Comparison of ENCODE assay signal across 1 cellular context in the genomic region with DNA sequence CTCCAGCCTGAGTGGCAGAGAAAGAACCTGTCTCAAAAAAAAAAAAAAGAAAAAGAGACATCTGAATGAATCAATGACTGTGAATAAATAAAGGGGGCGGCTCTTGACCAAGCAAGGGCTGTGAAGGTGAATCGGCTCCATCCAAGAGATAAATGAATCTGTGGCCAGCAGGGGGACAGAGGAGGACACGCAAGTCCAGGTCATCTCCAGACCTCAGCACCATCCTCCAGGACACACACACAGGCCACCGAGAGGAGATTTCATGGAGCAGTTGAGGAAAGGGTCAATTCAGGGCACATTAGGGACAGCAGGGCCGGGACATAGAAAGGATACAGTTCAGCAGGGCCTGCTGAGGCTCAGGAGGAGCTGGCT.
TF ChIP-seq lines count a peak whose summit lies in the region.

No MANE protein-coding gene starts in this region.

TF ChIP-seq in SK-N-SH, 30 proteins besides CTCF, POLR2A, EP300 and RAD21:
- TF ChIP-seq NRF1 (IDR thresholded peaks at IDR 0.05; ENCODE audit: low read depth, low read length): no peak
- TF ChIP-seq, protein P1, sequence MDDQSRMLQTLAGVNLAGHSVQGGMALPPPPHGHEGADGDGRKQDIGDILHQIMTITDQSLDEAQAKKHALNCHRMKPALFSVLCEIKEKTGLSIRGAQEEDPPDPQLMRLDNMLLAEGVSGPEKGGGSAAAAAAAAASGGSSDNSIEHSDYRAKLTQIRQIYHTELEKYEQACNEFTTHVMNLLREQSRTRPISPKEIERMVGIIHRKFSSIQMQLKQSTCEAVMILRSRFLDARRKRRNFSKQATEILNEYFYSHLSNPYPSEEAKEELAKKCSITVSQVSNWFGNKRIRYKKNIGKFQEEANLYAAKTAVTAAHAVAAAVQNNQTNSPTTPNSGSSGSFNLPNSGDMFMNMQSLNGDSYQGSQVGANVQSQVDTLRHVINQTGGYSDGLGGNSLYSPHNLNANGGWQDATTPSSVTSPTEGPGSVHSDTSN (IDR thresholded peaks at IDR 0.05): no peak
